2 cellular contexts compared by ENCODE assay signal in the genomic region with DNA sequence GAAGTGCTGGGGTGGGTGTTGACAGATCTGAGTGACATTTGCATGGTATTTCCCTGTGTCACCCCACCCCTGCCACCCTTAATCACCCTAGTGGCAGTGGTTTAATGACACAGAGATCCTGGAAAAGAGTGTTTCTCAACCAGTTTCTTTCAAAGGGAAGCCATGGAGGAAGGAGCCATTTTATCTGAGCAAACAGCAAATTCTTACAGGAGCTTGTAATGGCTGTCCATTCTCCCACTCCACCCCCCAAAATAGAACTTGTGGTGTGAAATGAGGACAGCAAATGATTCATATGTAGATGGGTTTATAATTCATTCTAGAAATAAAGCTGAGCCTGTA.
A peak's percentile ranks its signal among the peaks of the same experiment; 100 is the strongest.
TF ChIP-seq lines count a peak whose summit lies in the region.

No MANE protein-coding gene starts in this region.

TF ChIP-seq in GM12891, 5 proteins besides CTCF, POLR2A, EP300 and RAD21:
- TF ChIP-seq POLR2AphosphoS5 (IDR thresholded peaks at IDR 0.05; ENCODE audit: low read depth, low read length) = no peak
- 0 out of 2 replicates have a peak, but pooled peaks have one; percentile 23 for TF ChIP-seq POU2F2 (IDR thresholded peaks at IDR 0.05; ENCODE audit: low read depth, low read length)
- TF ChIP-seq TAF1 (IDR thresholded peaks at IDR 0.05; ENCODE audit: low read depth, low read length) = no peak
- no peak for TF ChIP-seq PAX5 (IDR thresholded peaks at IDR 0.05; ENCODE audit: insufficient read depth, low read length, severe bottlenecking)

TF ChIP-seq in H1, 55 proteins besides CTCF, POLR2A, EP300 and RAD21:
- no peak for TF ChIP-seq CREB1 (IDR thresholded peaks at IDR 0.05)
- no peak for TF ChIP-seq BCL11A (IDR thresholded peaks at IDR 0.05; ENCODE audit: low read depth in 2 of 2, low read length in 2 of 2)
- no peak for TF ChIP-seq KDM4A (IDR thresholded peaks at IDR 0.05; ENCODE audit: low read depth, low read length, severe bottlenecking)
- no peak for TF ChIP-seq CTBP2 (IDR thresholded peaks at IDR 0.05; ENCODE audit: borderline replicate concordance, insufficient read depth, insufficient read length, low read length)
- TF ChIP-seq YY1 (IDR thresholded peaks at IDR 0.05; ENCODE audit: low read depth, low read length) = peak; percentile 57; the same call in 1 of the 2 replicates
- no peak for TF ChIP-seq KDM1A (IDR thresholded peaks at IDR 0.05; ENCODE audit: borderline replicate concordance, low read length)
- TF ChIP-seq TAF1 (IDR thresholded peaks at IDR 0.05; ENCODE audit: low read depth, low read length) = no peak
